ENCODE assay signal across 8 cellular contexts in the genomic region with DNA sequence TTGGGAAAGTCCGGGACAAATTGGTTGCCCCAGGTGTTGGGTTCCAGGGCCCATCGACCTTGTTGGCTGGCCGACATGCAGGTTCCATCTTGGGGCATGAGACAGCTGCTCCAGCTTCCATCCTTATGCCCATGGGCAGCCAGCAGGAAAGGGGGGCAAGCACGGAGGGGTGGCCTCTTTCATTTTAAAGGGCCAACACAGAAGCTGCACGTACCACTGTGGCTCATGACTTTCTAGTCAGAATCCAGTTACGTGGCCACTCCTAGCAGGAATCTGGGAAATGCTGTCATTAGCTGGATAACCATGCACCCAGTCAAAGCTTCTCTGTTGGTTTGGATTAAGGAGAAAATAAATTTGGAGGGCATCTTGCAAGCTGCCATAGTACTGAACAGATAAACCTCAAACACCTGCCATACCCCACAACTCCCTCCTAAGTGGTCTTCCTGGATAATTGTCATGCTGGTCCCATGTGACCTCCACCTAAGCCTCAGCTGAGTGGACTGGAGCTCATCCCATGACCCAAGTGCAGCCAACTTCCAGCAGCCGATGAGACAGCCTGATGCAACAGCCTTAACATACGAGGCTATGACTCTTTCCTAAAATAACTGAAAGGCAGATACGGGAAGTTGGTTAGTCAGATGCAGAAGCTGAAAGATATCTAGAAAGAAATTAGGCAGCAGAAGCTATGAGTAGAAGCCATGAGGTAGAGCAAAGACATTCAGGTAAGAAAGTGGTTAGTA. TPM values are rescaled to one million over a fixed set of nuclear protein-coding genes. Genes with fewer than 3 reads are reported as not detected.
DNase-seq lines count a peak whose midpoint lies in the region; ATAC-seq, FAIRE-seq and TF ChIP-seq lines count a peak whose summit lies in the region.

No MANE protein-coding gene starts in this region.

- no peak for TF ChIP-seq CTCF in K562 (IDR thresholded peaks at IDR 0.05 in 2 of 3, conservative IDR thresholded peaks at IDR 0.05 in 1 of 3; ENCODE audit: insufficient read depth in 2 of 3, low read depth in 1 of 3, low read length in 3 of 3)
- no peak for TF ChIP-seq CTCF in retinal pigment epithelial cell (conservative IDR thresholded peaks at IDR 0.05; ENCODE audit: low read depth, low read length)

- peak; percentile 60 for FAIRE-seq in K562 (lab: Jason Lieb, UNC)

- peak; percentile 12 to 23; a peak in 1 of 4 replicates for TF ChIP-seq RAD21 in K562 (CRISPR knock-in tag; conservative IDR thresholded peaks at IDR 0.05 in 1 of 2, IDR thresholded peaks at IDR 0.05 in 1 of 2)

- peaks cover 5% of the 10 kb centered on the region for H3K4me1 Mint-ChIP-seq in activated naive CD4-positive, alpha-beta T cell treated with anti-CD3 and anti-CD28 coated beads, Interleukin-2, amount 10 ng/mL, durations not matched to agents 7 days and 5 days

- peak overlapping the region; percentile 8 for H3K27ac Mint-ChIP-seq in activated naive CD4-positive, alpha-beta T cell treated with anti-CD3 and anti-CD28 coated beads, Interleukin-2, amount 10 ng/mL, durations not matched to agents 7 days and 5 days

- BruUV-seq in K562 (replicated peaks; lab: Mats Ljungman, UMichigan) = no TSS peak

- CTCF ChIA-PET in activated naive CD4-positive, alpha-beta T cell treated with anti-CD3 and anti-CD28 coated beads, Interleukin-2, amount 10 ng/mL, durations not matched to agents 7 days and 5 days (lab: Charles Lee) = interaction anchor here (1.5 kb wide), 1 partner anchor 9 kb away, joined by 4 read pairs; no protein-coding TSS in a partner anchor
- CTCF ChIA-PET in K562 (lab: Yijun Ruan, JAX; ENCODE audit: low intra/inter-chr PET ratio) = no interaction called here

- peaks cover 4% of the 10 kb centered on the region for H3K36me3 Mint-ChIP-seq in activated naive CD4-positive, alpha-beta T cell treated with anti-CD3 and anti-CD28 coated beads, Interleukin-2, amount 10 ng/mL, durations not matched to agents 7 days and 5 days

- intact Hi-C loops in K562 (cut with micrococcal nuclease) = loop anchor here (2.0 kb wide), 1 partner anchor 16 kb away; no protein-coding TSS in a partner anchor

- in situ Hi-C loops in K562 (cut with MboI) = no loop called here

- H3K9me3 Mint-ChIP-seq in activated naive CD4-positive, alpha-beta T cell treated with anti-CD3 and anti-CD28 coated beads, Interleukin-2, amount 10 ng/mL, durations not matched to agents 7 days and 5 days = peaks cover 2% of the 10 kb centered on the region

- no peaks in the 10 kb centered on the region for H3K36me3 ChIP-seq in K562 (ENCODE audit: control insufficient read depth, insufficient read depth, low read length)

- no peak overlapping the region for H3K4me3 Mint-ChIP-seq in activated naive CD4-positive, alpha-beta T cell treated with anti-CD3 and anti-CD28 coated beads, Interleukin-2, amount 10 ng/mL, durations not matched to agents 7 days and 5 days

- peak; percentile 92 for TF ChIP-seq EP300 in K562 (IDR thresholded peaks at IDR 0.05; ENCODE audit: low read length)

- H3K9ac ChIP-seq in K562 (ENCODE audit: insufficient read depth in 1 of 2, low read depth in 2 of 2, low read length in 2 of 2) = peak overlapping the region in 1 of 2 experiments; percentile 15; a peak in 1 of 4 replicates

- POLR2A ChIA-PET in K562 (lab: Yijun Ruan, JAX) = interaction anchor here (0.6 to 4.5 kb wide), 8 partner anchors 10 to 323 kb away, joined by 3 to 20 read pairs (median 4); partner anchors contain the start of gene GSDME

- no peaks in the 10 kb centered on the region for H3K79me2 ChIP-seq in K562 (ENCODE audit: control insufficient read depth, insufficient read depth, low read length)

- no peak for TF ChIP-seq POLR2A in K562 (conservative IDR thresholded peaks at IDR 0.05)

- 34% methylated on average over 9 of the region's 9 CpGs for WGBS in K562 (ENCODE audit: insufficient coverage, low coverage, missing lambda C conversion rate)

- H3K27me3 Mint-ChIP-seq in activated naive CD4-positive, alpha-beta T cell treated with anti-CD3 and anti-CD28 coated beads, Interleukin-2, amount 10 ng/mL, durations not matched to agents 7 days and 5 days = no peaks in the 10 kb centered on the region

- no peaks in the 10 kb centered on the region for H3K27me3 ChIP-seq in K562 (ENCODE audit: control insufficient read depth in 2 of 2, insufficient read depth in 2 of 2, low read length in 2 of 2)

- ATAC-seq in HG03565 (IDR thresholded peaks at IDR 0.05; ENCODE audit: unreplicated experiment) (peak; percentile 56), K562 (peak; percentile 92), HG03108 (IDR thresholded peaks at IDR 0.05; ENCODE audit: unreplicated experiment) (no peak), GM18907 (IDR thresholded peaks at IDR 0.05; ENCODE audit: unreplicated experiment) (no peak)

- no peaks in the 10 kb centered on the region for H3K9me1 ChIP-seq in K562 (ENCODE audit: control insufficient read depth, insufficient read depth, low read length)

- H3K27ac ChIP-seq in K562 (ENCODE audit: extremely low read depth, low read depth, low read length) = peak overlapping the region; percentile 71; the same call in 2 of the 3 replicates

- DNase-seq in activated naive CD4-positive, alpha-beta T cell treated with anti-CD3 and anti-CD28 coated beads, Interleukin-2, amount 10 ng/mL, durations not matched to agents 7 days and 5 days = no peak
- DNase-seq in activated naive CD4-positive, alpha-beta T cell treated with Interleukin-2 at 50 U/mL for 16 hours = no peak
- DNase-seq in K562 (ENCODE audit: extremely low read depth in 1 of 4, low spot score in 3 of 4) (peak in 1 of 4 experiments; percentile 49), retinal pigment epithelial cell (ENCODE audit: low read depth) (peak; percentile 8), NCI-H2107 treated with DMSO at 0.1 percent for 48 hours (lab: John Stamatoyannopoulos, UW; ENCODE audit: unreplicated experiment) (no peak)

- peak overlapping the region; percentile 2 for H2AFZ ChIP-seq in K562 (ENCODE audit: low read depth, low read length)

- no peaks in the 10 kb centered on the region for H4K20me1 ChIP-seq in K562 (replicated peaks; ENCODE audit: control insufficient read depth, insufficient read depth, low read length)

- H3K4me2 ChIP-seq in K562 (ENCODE audit: insufficient read depth, low read length) = peak overlapping the region; percentile 5; the same call in 1 of the 2 replicates

- H3K4me3 ChIP-seq in K562 = no peak overlapping the region
- no peak overlapping the region for H3K4me3 ChIP-seq in retinal pigment epithelial cell (ENCODE audit: low read length)

- H3K4me1 ChIP-seq in K562 (replicated peaks in 1 of 2; ENCODE audit: control insufficient read depth in 2 of 2, insufficient read depth in 2 of 2, low read length in 2 of 2) = peaks cover 3 to 16% of the 10 kb centered on the region in 2 experiments; a peak in 3 of 5 replicates

- H3K9me3 ChIP-seq in K562 (replicated peaks; ENCODE audit: control insufficient read depth, insufficient read depth, low read depth, low read length) = no peaks in the 10 kb centered on the region

TF ChIP-seq in K562, 482 proteins besides CTCF, POLR2A, EP300 and RAD21 (continues in another document):
- TF ChIP-seq ZEB2 (IDR thresholded peaks at IDR 0.05) (peak; percentile 53; the same call in 1 of the 2 replicates), PRDM10 (IDR thresholded peaks at IDR 0.05; ENCODE audit: partially characterized antibody) (no peak)

RNA-seq across cellular contexts. Expression of gene GSDME, which starts 21.4 kb away (rescaled TPM):
- total RNA-seq in K562 (2011; cell fraction: chromatin; rRNA removed; ENCODE audit: low replicate concordance) = 5.0 and 5.6 TPM in 2 replicates
- total RNA-seq in K562 (2011; cell fraction: nucleolus; rRNA removed) = 2.1 and 2.7 TPM in 2 replicates
- total RNA-seq in K562 (2011; cell fraction: nucleoplasm; rRNA removed) = 3.8 and 4.4 TPM in 2 replicates
- total RNA-seq in K562 (2014; rRNA removed) (1.2 and 1.3 TPM in 2 replicates), K562 (2014; rRNA removed; fragmentation: Illumina TruSeq; extraction: Trizol) (0.55 and 0.61 TPM in 2 replicates), K562 (2015; rRNA removed; fragmentation: Illumina TruSeq; extraction: Trizol) (0.45 and 0.62 TPM in 2 replicates), K562 (2021) (0.67 and 1.1 TPM in 2 replicates)
- polyA plus RNA-seq in K562 (2011; rRNA removed) (1.9 and 16.7 TPM in 2 replicates), K562 (2014; fragmentation: Illumina TruSeq; extraction: Trizol) (0.42 and 0.84 TPM in 2 replicates), K562 (2014; fragmentation: Nextera tagmentation; extraction: Ambion mirVana) (under 1 TPM; 0.37 to 0.43 TPM), K562 (2014; rRNA removed) (1.3 and 2.1 TPM in 2 replicates)
- 0.70 and 11.1 TPM in 2 replicates for polyA plus RNA-seq in K562 (2011; cell fraction: cytosol; rRNA removed)
- 3.9 and 38.2 TPM in 2 replicates for polyA plus RNA-seq in K562 (2011; cell fraction: nucleus; rRNA removed)
- polyA plus RNA-seq in K562 (2012) = 3.9 and 12.2 TPM in 2 replicates
- polyA minus RNA-seq in K562 (2011; rRNA and poly(A)+ RNA removed) = 2.2 and 24.2 TPM in 2 replicates
- polyA minus RNA-seq in K562 (2011; cell fraction: cytosol; rRNA and poly(A)+ RNA removed) = 0.95 and 7.7 TPM in 2 replicates
- 1.3 and 25.1 TPM in 2 replicates for polyA minus RNA-seq in K562 (2011; cell fraction: nucleus; rRNA and poly(A)+ RNA removed)

Comparison
In these comparisons a context has a peak if more than half of its experiments do, and no peak if none do; other contexts are left out.
1. ATAC-seq: peak in HG03565 (single experiment) and K562 (single experiment); none in HG03108 (single experiment) and GM18907 (single experiment).